In genomic region chr2:21466528-21466927, GRCh38 we compare ENCODE assay signal across 22 cellular contexts.
"Had no signal": no experiment of that assay in that cellular context is flagged by ENCODE, and none has a peak within 500 bp of the region (broad histone marks: within the 10 kb centered on the region; RNA-seq: fewer than 3 reads in every experiment).

No MANE protein-coding gene starts in this region.

- H3K27me3 ChIP-seq: esophagus squamous epithelium, foreskin keratinocyte, hepatocyte, neural progenitor cell, ovary, right atrium auricular region, sigmoid colon, transverse colon had no signal

- H3K27me3 Mint-ChIP-seq: effector memory CD8-positive, alpha-beta T cell; stimulated activated naive B cell treated with anti-CD40 and anti-IgM and Interleukin-4, amounts not matched to agents 10 μg/mL and 1 μg/mL and 100 μg/mL, for 72 hours; stimulated activated naive CD8-positive, alpha-beta T cell treated with anti-CD3 and anti-CD28 coated beads, Interleukin-15, amount 100 ng/mL, for 72 hours had no signal

- H3K27ac Mint-ChIP-seq: effector memory CD8-positive, alpha-beta T cell; natural killer cell; neural progenitor cell; stimulated activated naive B cell treated with anti-CD40 and anti-IgM and Interleukin-4, amounts not matched to agents 10 μg/mL and 1 μg/mL and 100 μg/mL, for 72 hours; stimulated activated naive CD8-positive, alpha-beta T cell treated with anti-CD3 and anti-CD28 coated beads, Interleukin-15, amount 100 ng/mL, for 72 hours had no signal

- H3K4me3 ChIP-seq: esophagus squamous epithelium, hepatocyte, neural progenitor cell, ovary, right atrium auricular region, sigmoid colon, skin epidermis, thoracic aorta, transverse colon had no signal

- H3K4me1 ChIP-seq: esophagus squamous epithelium, foreskin keratinocyte, neural progenitor cell, right atrium auricular region, transverse colon had no signal

- H3K36me3 Mint-ChIP-seq: neural progenitor cell; stimulated activated naive B cell treated with anti-CD40 and anti-IgM and Interleukin-4, amounts not matched to agents 10 μg/mL and 1 μg/mL and 100 μg/mL, for 72 hours had no signal

- DNase-seq: cortex of kidney; effector memory CD8-positive, alpha-beta T cell; esophagus squamous epithelium; foreskin keratinocyte; head of caudate nucleus; kidney glomerular epithelial cell; mammary epithelial cell; natural killer cell; nucleus accumbens; ovary; sigmoid colon; stimulated activated CD4-positive, alpha-beta T cell treated with anti-CD3 and anti-CD28 coated beads, Interleukin-2, amount 100 ng/mL, for 24 hours; stimulated activated CD4-positive, alpha-beta T cell treated with anti-CD3 and anti-CD28 coated beads, Interleukin-4, amount 100 ng/mL, for 4 hours; stimulated activated naive B cell treated with anti-CD40 and anti-IgM and Interleukin-4, amounts not matched to agents 10 μg/mL and 1 μg/mL and 100 μg/mL, for 72 hours; stimulated activated naive CD8-positive, alpha-beta T cell treated with anti-CD3 and anti-CD28 coated beads, Interleukin-15, amount 100 ng/mL, for 72 hours; substantia nigra; transverse colon had no signal

- H3K4me1 Mint-ChIP-seq: natural killer cell; stimulated activated naive B cell treated with anti-CD40 and anti-IgM and Interleukin-4, amounts not matched to agents 10 μg/mL and 1 μg/mL and 100 μg/mL, for 72 hours; stimulated activated naive CD8-positive, alpha-beta T cell treated with anti-CD3 and anti-CD28 coated beads, Interleukin-15, amount 100 ng/mL, for 72 hours had no signal

- H3K4me3 Mint-ChIP-seq: effector memory CD8-positive, alpha-beta T cell; natural killer cell; neural progenitor cell; stimulated activated naive B cell treated with anti-CD40 and anti-IgM and Interleukin-4, amounts not matched to agents 10 μg/mL and 1 μg/mL and 100 μg/mL, for 72 hours; stimulated activated naive CD8-positive, alpha-beta T cell treated with anti-CD3 and anti-CD28 coated beads, Interleukin-15, amount 100 ng/mL, for 72 hours had no signal

- H3K9me3 Mint-ChIP-seq: neural progenitor cell had no signal

- H3K9ac ChIP-seq: neural progenitor cell had no signal

- H3K36me3 ChIP-seq: esophagus squamous epithelium, neural progenitor cell, ovary, right atrium auricular region, sigmoid colon, thoracic aorta, transverse colon had no signal

- H3K27ac ChIP-seq: esophagus squamous epithelium, foreskin keratinocyte, hepatocyte, neural progenitor cell, ovary, right atrium auricular region, sigmoid colon, skin epidermis, thoracic aorta, transverse colon had no signal

- H3K9me3 ChIP-seq: esophagus squamous epithelium, ovary, right atrium auricular region, sigmoid colon, thoracic aorta, transverse colon had no signal
